Comparison of ENCODE assay signal across 18 cellular contexts in genomic region chr19:34256835-34257558, GRCh38. TPM values are rescaled to one million over a fixed set of nuclear protein-coding genes. Genes with fewer than 3 reads are reported as not detected.
DNase-seq lines count a peak whose midpoint lies in the region; FAIRE-seq and TF ChIP-seq lines count a peak whose summit lies in the region.
"Had no signal": no experiment of that assay in that cellular context is flagged by ENCODE, and none has a peak within 500 bp of the region (broad histone marks: within the 10 kb centered on the region; RNA-seq: fewer than 3 reads in every experiment).

No MANE protein-coding gene starts in this region.

- WGBS in mesenchymal stem cell, result 84% methylated on average over 5 of the region's 5 CpGs

- intact Hi-C loops in A673 (cut with micrococcal nuclease; ENCODE audit: unreplicated experiment) (loop anchor here (5.0 kb wide), 1 partner anchor 80 kb away; no protein-coding TSS in a partner anchor), ascending aorta (cut with DNase I) (loop anchor here (5.0 to 10.0 kb wide), 2 partner anchors 80 to 228 kb away; partner anchors contain the start of gene WTIP), kidney (cut with DNase I) (no loop called here)

- H3K4me3 ChIP-seq in A673 (ENCODE audit: low read depth, low read length, poor library complexity, severe bottlenecking), result no peak overlapping the region
- peak overlapping the region in 1 of 2 donors; percentile 83 for H3K4me3 ChIP-seq in ascending aorta
- no peak overlapping the region for H3K4me3 ChIP-seq in mesenchymal stem cell (ENCODE audit: insufficient read depth in 1 of 2, low read depth in 1 of 2, low read length in 2 of 2)
- H3K4me3 ChIP-seq in BE2C (ENCODE audit: low read depth, low read length), result no peak overlapping the region
- H3K4me3 ChIP-seq in kidney (ENCODE audit: low read length in 2 of 2), result no peak overlapping the region
- H3K4me3 ChIP-seq: colonic mucosa, left lung had no signal

- H3K79me1 ChIP-seq in mesenchymal stem cell (replicated peaks; ENCODE audit: low read length, poor library complexity, severe bottlenecking), result peaks cover 23% of the 10 kb centered on the region

- H3K27me3 ChIP-seq in A673 (replicated peaks; ENCODE audit: insufficient read depth, low read depth, low read length, poor library complexity) (no peaks in the 10 kb centered on the region), ascending aorta (no peaks in the 10 kb centered on the region), mesenchymal stem cell (ENCODE audit: control insufficient read depth in 1 of 2, insufficient read depth in 1 of 2, low read length in 2 of 2) (no peaks in the 10 kb centered on the region), BE2C (no peaks in the 10 kb centered on the region)
- H3K27me3 ChIP-seq: colonic mucosa had no signal

- no peak overlapping the region for H2BK120ac ChIP-seq in mesenchymal stem cell (ENCODE audit: low read depth, low read length)

- no peak overlapping the region for H3K4me2 ChIP-seq in mesenchymal stem cell (ENCODE audit: low read length, poor library complexity, severe bottlenecking)

- H3K36me3 ChIP-seq in A673 (ENCODE audit: insufficient read depth, low read length, poor library complexity, severe bottlenecking) (no peaks in the 10 kb centered on the region), ascending aorta (no peaks in the 10 kb centered on the region), mesenchymal stem cell (ENCODE audit: control insufficient read depth in 1 of 2, insufficient read depth in 2 of 2, low read depth in 1 of 2, low read length in 2 of 2) (no peaks in the 10 kb centered on the region), BE2C (no peaks in the 10 kb centered on the region), kidney (ENCODE audit: control insufficient read depth in 1 of 2, insufficient read depth in 2 of 2, low read length in 2 of 2) (no peaks in the 10 kb centered on the region)
- H3K36me3 ChIP-seq: colonic mucosa, left lung had no signal

- no peak overlapping the region for H2BK15ac ChIP-seq in mesenchymal stem cell (ENCODE audit: low read depth, poor library complexity, severe bottlenecking)

- no peak overlapping the region for H3K18ac ChIP-seq in mesenchymal stem cell (ENCODE audit: low read depth in 1 of 2, low read length in 2 of 2)

- H4K91ac ChIP-seq in mesenchymal stem cell (ENCODE audit: low read length), result no peak overlapping the region

- no peak overlapping the region for H4K8ac ChIP-seq in mesenchymal stem cell (ENCODE audit: low read length)

- no peak for FAIRE-seq in kidney (lab: Jason Lieb, UNC)

- H3K4me1 ChIP-seq in A673 (ENCODE audit: insufficient read depth, low read length, poor library complexity, severe bottlenecking) (peaks cover 37% of the 10 kb centered on the region), ascending aorta (peaks cover 3 to 40% of the 10 kb centered on the region in 2 donors), mesenchymal stem cell (ENCODE audit: control insufficient read depth, insufficient read depth, low read depth, low read length) (peaks cover 15% of the 10 kb centered on the region), BE2C (peaks cover 18% of the 10 kb centered on the region), kidney (ENCODE audit: control insufficient read depth in 1 of 2, insufficient read depth in 1 of 2, low read depth in 1 of 2, low read length in 2 of 2) (peaks cover 20% of the 10 kb centered on the region in 2 donors)
- H3K4me1 ChIP-seq: colonic mucosa had no signal

- peak overlapping the region; percentile 66 for H3K9ac ChIP-seq in mesenchymal stem cell (ENCODE audit: low read length)
- no peak overlapping the region for H3K9ac ChIP-seq in kidney (ENCODE audit: low read length in 2 of 2)

- no peak overlapping the region for H3K14ac ChIP-seq in mesenchymal stem cell (ENCODE audit: low read length in 2 of 2)

- no peak overlapping the region for H2AFZ ChIP-seq in mesenchymal stem cell (ENCODE audit: low read depth, low read length)

- H2BK12ac ChIP-seq in mesenchymal stem cell (ENCODE audit: low read length in 2 of 2), result no peak overlapping the region

- TSS peak; percentile 18 for BruUV-seq in A673 (replicated peaks; lab: Mats Ljungman, UMichigan)

- POLR2A ChIA-PET in A673 (lab: Charles Lee; ENCODE audit: low non-redundant PET), result no interaction called here

- H2AK5ac ChIP-seq in mesenchymal stem cell (ENCODE audit: low read length, severe bottlenecking), result no peak overlapping the region

- CTCF ChIA-PET in A673 (lab: Charles Lee), result no interaction called here

- no peak overlapping the region for H3K27ac ChIP-seq in A673 (ENCODE audit: low read depth, low read length, poor library complexity, severe bottlenecking)
- H3K27ac ChIP-seq in ascending aorta, result peak overlapping the region; percentile 95 to 98
- no peak overlapping the region for H3K27ac ChIP-seq in mesenchymal stem cell (ENCODE audit: low read length, poor library complexity, severe bottlenecking)
- H3K27ac ChIP-seq in kidney (ENCODE audit: low read depth in 2 of 2, low read length in 2 of 2), result no peak overlapping the region
- H3K27ac ChIP-seq: colonic mucosa, left lung had no signal

- DNase-seq in A673 (ENCODE audit: low spot score) (no peak), GM04504 (ENCODE audit: low read depth) (peak; percentile 23), ascending aorta (ENCODE audit: low spot score in 2 of 2) (no peak), mesenchymal stem cell (no peak), BE2C (no peak), kidney (no peak), NCI-H187 (lab: John Stamatoyannopoulos, UW) (no peak)
- no peak for DNase-seq in central memory CD4-positive, alpha-beta T cell
- DNase-seq: activated CD8-positive, alpha-beta memory T cell treated with anti-CD3 and anti-CD28 coated beads, Interleukin-2, amount 50 U/mL, for 4 hours; amygdala; colonic mucosa; DMS153; HCEC 1CT; hippocampal formation; left lung; NCI-H146; NCI-H510A treated with DMSO at 0.1 percent for 48 hours; T-helper 1 cell had no signal

- no peak overlapping the region for H3K23ac ChIP-seq in mesenchymal stem cell (ENCODE audit: low read length in 2 of 2)

- no peak for TF ChIP-seq CTCF in A673 (conservative IDR thresholded peaks at IDR 0.05; ENCODE audit: low read depth, low read length)
- TF ChIP-seq CTCF in ascending aorta (IDR thresholded peaks at IDR 0.05), result no peak
- TF ChIP-seq CTCF in BE2C (IDR thresholded peaks at IDR 0.05; ENCODE audit: low read depth, low read length), result no peak
- no peak for TF ChIP-seq CTCF in kidney (IDR thresholded peaks at IDR 0.05; ENCODE audit: borderline replicate concordance, extremely low read depth, insufficient read depth)

- H3K9me3 ChIP-seq in A673 (ENCODE audit: low read depth, low read length, poor library complexity, severe bottlenecking), result no peaks in the 10 kb centered on the region
- no peaks in the 10 kb centered on the region for H3K9me3 ChIP-seq in ascending aorta
- H3K9me3 ChIP-seq in mesenchymal stem cell (ENCODE audit: control insufficient read depth, low read length), result no peaks in the 10 kb centered on the region
- no peaks in the 10 kb centered on the region for H3K9me3 ChIP-seq in BE2C
- no peaks in the 10 kb centered on the region for H3K9me3 ChIP-seq in kidney (ENCODE audit: control insufficient read depth in 1 of 2, low read length in 2 of 2)
- H3K9me3 ChIP-seq: colonic mucosa, left lung had no signal

- no peak overlapping the region for H3K4ac ChIP-seq in mesenchymal stem cell (ENCODE audit: low read depth in 1 of 2, low read length in 2 of 2)

- H2BK5ac ChIP-seq in mesenchymal stem cell (ENCODE audit: low read depth, low read length, poor library complexity, severe bottlenecking), result no peak overlapping the region

RNA-seq across cellular contexts. Expression of gene GARRE1, which starts 2.6 kb away (rescaled TPM):
- total RNA-seq in A673 (2021) (21.0 and 22.9 TPM in 2 replicates), ascending aorta (59.2 TPM), kidney (37.7 TPM)
- polyA plus RNA-seq in mesenchymal stem cell (2013, experiment 1 of 2), result 20.0 TPM
- 17.3 TPM for polyA plus RNA-seq in mesenchymal stem cell (2013, experiment 2 of 2)
- polyA plus RNA-seq in BE2C (2012; ENCODE audit: insufficient read depth, insufficient read length, low read depth), result 13.4 TPM
- polyA plus RNA-seq in kidney (ENCODE audit: insufficient read depth, low read depth, low replicate concordance), result 5.5 TPM

Comparison
In these comparisons a context has a peak if more than half of its experiments do, and no peak if none do; other contexts are left out.
1. H3K27ac ChIP-seq: peak in ascending aorta (2 of 2); none in A673 (single experiment), mesenchymal stem cell (single experiment) and kidney (0 of 2).